ENCODE assay signal across 19 cellular contexts in the genomic region with DNA sequence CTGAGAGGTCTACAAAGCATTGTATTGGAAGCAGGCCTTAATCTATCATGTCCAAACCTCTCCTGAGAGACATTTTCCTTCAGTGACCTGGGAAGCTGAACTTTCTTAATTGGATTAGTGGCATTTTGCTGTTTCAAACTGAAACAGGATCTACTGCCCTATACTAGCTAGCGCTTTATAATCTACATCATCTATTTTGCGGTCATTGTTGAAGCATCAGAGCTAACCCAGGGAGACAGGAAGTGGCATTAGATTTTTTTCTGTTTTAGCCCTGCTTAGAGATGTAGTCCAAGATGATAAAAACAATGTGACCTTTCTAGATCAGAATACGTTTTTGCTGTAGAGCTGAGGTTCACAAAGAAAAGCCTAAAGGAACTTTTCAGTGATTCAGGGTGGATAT.
DNase-seq lines count a peak whose midpoint lies in the region; ATAC-seq lines count a peak whose summit lies in the region.
"Had no signal": no experiment of that assay in that cellular context is flagged by ENCODE, and none has a peak within 500 bp of the region (broad histone marks: within the 10 kb centered on the region; RNA-seq: fewer than 3 reads in every experiment).

No MANE protein-coding gene starts in this region.

- H3K27me3 ChIP-seq in naive thymus-derived CD4-positive, alpha-beta T cell (ENCODE audit: control insufficient read depth in 2 of 2, insufficient read depth in 2 of 2, low read length in 2 of 2), result no peaks in the 10 kb centered on the region
- H3K27me3 ChIP-seq: BLaER1, dorsolateral prefrontal cortex, gastroesophageal sphincter, spleen had no signal

- H3K4me3 Mint-ChIP-seq in activated CD4-positive, alpha-beta memory T cell treated with anti-CD3 and anti-CD28 coated beads, Interleukin-2, amount 10 ng/mL, durations not matched to agents 7 days and 5 days, result no peak overlapping the region
- H3K4me3 Mint-ChIP-seq in activated CD4-positive, alpha-beta memory T cell treated with anti-CD3 and anti-CD28 coated beads for 36 hours, result no peak overlapping the region
- no peak overlapping the region for H3K4me3 Mint-ChIP-seq in activated CD8-positive, alpha-beta T cell treated with anti-CD3 and anti-CD28 coated beads, Interleukin-2, amount 10 ng/mL, durations not matched to agents 7 days and 5 days
- no peak overlapping the region for H3K4me3 Mint-ChIP-seq in naive thymus-derived CD4-positive, alpha-beta T cell
- H3K4me3 Mint-ChIP-seq: H9 had no signal

- H3K9me3 Mint-ChIP-seq in activated CD4-positive, alpha-beta memory T cell treated with anti-CD3 and anti-CD28 coated beads, Interleukin-2, amount 10 ng/mL, durations not matched to agents 7 days and 5 days, result peaks cover 5% of the 10 kb centered on the region
- H3K9me3 Mint-ChIP-seq in activated CD4-positive, alpha-beta memory T cell treated with anti-CD3 and anti-CD28 coated beads for 36 hours, result no peaks in the 10 kb centered on the region
- peaks cover 12% of the 10 kb centered on the region for H3K9me3 Mint-ChIP-seq in activated CD8-positive, alpha-beta T cell treated with anti-CD3 and anti-CD28 coated beads, Interleukin-2, amount 10 ng/mL, durations not matched to agents 7 days and 5 days (ENCODE audit: insufficient read depth)
- peaks cover 0 to 2% (median 0%) of the 10 kb centered on the region in 11 donors for H3K9me3 Mint-ChIP-seq in naive thymus-derived CD4-positive, alpha-beta T cell
- H3K9me3 Mint-ChIP-seq: activated T-helper 2 cell treated with anti-CD3 and anti-CD28 coated beads, Interferon-gamma antibody, Interleukin-2, Interleukin-4, amounts not matched to agents 10 μg/mL and 5 μg/mL and 100 μg/mL, durations not matched to agents 14 hours and 24 hours and 36 hours; H9 had no signal

- intact Hi-C loops in activated CD4-positive, alpha-beta memory T cell treated with anti-CD3 and anti-CD28 coated beads for 36 hours (cut with micrococcal nuclease), result no loop called here
- intact Hi-C loops in naive thymus-derived CD4-positive, alpha-beta T cell (cut with micrococcal nuclease), result no loop called here

- no peaks in the 10 kb centered on the region for H3K9me3 ChIP-seq in naive thymus-derived CD4-positive, alpha-beta T cell (ENCODE audit: control insufficient read depth in 2 of 3, low read length in 3 of 3)
- H3K9me3 ChIP-seq: BLaER1, spleen had no signal

- CTCF ChIA-PET in activated CD4-positive, alpha-beta memory T cell treated with anti-CD3 and anti-CD28 coated beads, Interleukin-2, amount 10 ng/mL, durations not matched to agents 7 days and 5 days (lab: Charles Lee), result no interaction called here
- CTCF ChIA-PET in activated CD4-positive, alpha-beta memory T cell treated with anti-CD3 and anti-CD28 coated beads for 36 hours (lab: Charles Lee), result interaction anchor here (1.8 kb wide), 1 partner anchor 20 kb away, joined by 5 read pairs; no protein-coding TSS in a partner anchor
- CTCF ChIA-PET in activated CD8-positive, alpha-beta T cell treated with anti-CD3 and anti-CD28 coated beads, Interleukin-2, amount 10 ng/mL, durations not matched to agents 7 days and 5 days (lab: Charles Lee), result interaction anchor here (0.9 to 1.4 kb wide), 4 partner anchors 33 to 274 kb away, joined by 3 to 4 read pairs (median 4); no protein-coding TSS in a partner anchor
- CTCF ChIA-PET in naive thymus-derived CD4-positive, alpha-beta T cell (lab: Charles Lee), result no interaction called here

- no peak overlapping the region for H3K4me3 ChIP-seq in naive thymus-derived CD4-positive, alpha-beta T cell (ENCODE audit: low read length)
- H3K4me3 ChIP-seq: BLaER1, dorsolateral prefrontal cortex, gastroesophageal sphincter, spleen had no signal

- DNase-seq in activated CD4-positive, alpha-beta memory T cell treated with anti-CD3 and anti-CD28 coated beads, Interleukin-2, amount 10 ng/mL, durations not matched to agents 7 days and 5 days, result no peak
- no peak for DNase-seq in activated CD4-positive, alpha-beta memory T cell treated with anti-CD3 and anti-CD28 coated beads for 36 hours
- peak; percentile 94 for DNase-seq in MV-4-11 (lab: John Stamatoyannopoulos, UW)
- DNase-seq in activated CD8-positive, alpha-beta T cell treated with anti-CD3 and anti-CD28 coated beads, Interleukin-2, amount 10 ng/mL, durations not matched to agents 7 days and 5 days, result no peak
- DNase-seq in naive thymus-derived CD4-positive, alpha-beta T cell, result no peak
- DNase-seq in DMS153 (lab: John Stamatoyannopoulos, UW), result no peak
- DNase-seq in NCI-H2081 treated with DMSO at 0.1 percent for 48 hours (lab: John Stamatoyannopoulos, UW), result no peak
- DNase-seq: dorsolateral prefrontal cortex; H9; midbrain; NCI-H1048; NCI-H2029; NCI-H510A treated with DMSO at 0.1 percent for 48 hours; spleen; stimulated activated CD4-positive, alpha-beta T cell treated with anti-CD3 and anti-CD28 coated beads, Interleukin-4, amount 100 ng/mL, for 4 hours had no signal

- no peaks in the 10 kb centered on the region for H3K36me3 ChIP-seq in naive thymus-derived CD4-positive, alpha-beta T cell (ENCODE audit: control insufficient read depth in 2 of 3, insufficient read depth in 3 of 3, low read length in 3 of 3)
- H3K36me3 ChIP-seq: BLaER1, gastroesophageal sphincter, spleen had no signal

- H3K4me1 Mint-ChIP-seq in activated CD4-positive, alpha-beta memory T cell treated with anti-CD3 and anti-CD28 coated beads, Interleukin-2, amount 10 ng/mL, durations not matched to agents 7 days and 5 days, result peaks cover 45% of the 10 kb centered on the region
- peaks cover 14% of the 10 kb centered on the region for H3K4me1 Mint-ChIP-seq in activated CD4-positive, alpha-beta memory T cell treated with anti-CD3 and anti-CD28 coated beads for 36 hours (ENCODE audit: low read depth)
- peaks cover 42% of the 10 kb centered on the region for H3K4me1 Mint-ChIP-seq in activated CD8-positive, alpha-beta T cell treated with anti-CD3 and anti-CD28 coated beads, Interleukin-2, amount 10 ng/mL, durations not matched to agents 7 days and 5 days (ENCODE audit: low read depth)
- peaks cover 0 to 27% (median 0%) of the 10 kb centered on the region in 7 donors for H3K4me1 Mint-ChIP-seq in naive thymus-derived CD4-positive, alpha-beta T cell

- H3K4me1 ChIP-seq in naive thymus-derived CD4-positive, alpha-beta T cell (ENCODE audit: control insufficient read depth in 2 of 2, insufficient read depth in 2 of 2, low read length in 2 of 2), result no peaks in the 10 kb centered on the region
- H3K4me1 ChIP-seq: gastroesophageal sphincter had no signal

- POLR2A ChIA-PET in activated CD4-positive, alpha-beta memory T cell treated with anti-CD3 and anti-CD28 coated beads, Interleukin-2, amount 10 ng/mL, durations not matched to agents 7 days and 5 days (lab: Charles Lee), result interaction anchor here (1.0 to 1.6 kb wide), 3 partner anchors 9 to 270 kb away, joined by 3 to 6 read pairs (median 4); a partner anchor contains a TSS
- POLR2A ChIA-PET in activated CD4-positive, alpha-beta memory T cell treated with anti-CD3 and anti-CD28 coated beads for 36 hours (lab: Charles Lee), result interaction anchor here (0.7 kb wide), 1 partner anchor 10 kb away, joined by 4 read pairs; no protein-coding TSS in a partner anchor
- POLR2A ChIA-PET in activated CD8-positive, alpha-beta T cell treated with anti-CD3 and anti-CD28 coated beads, Interleukin-2, amount 10 ng/mL, durations not matched to agents 7 days and 5 days (lab: Charles Lee), result no interaction called here
- POLR2A ChIA-PET in naive thymus-derived CD4-positive, alpha-beta T cell (lab: Charles Lee), result no interaction called here

- H3K27ac Mint-ChIP-seq in activated CD4-positive, alpha-beta memory T cell treated with anti-CD3 and anti-CD28 coated beads, Interleukin-2, amount 10 ng/mL, durations not matched to agents 7 days and 5 days, result peak overlapping the region; percentile 63
- H3K27ac Mint-ChIP-seq in activated CD4-positive, alpha-beta memory T cell treated with anti-CD3 and anti-CD28 coated beads for 36 hours, result no peak overlapping the region
- no peak overlapping the region for H3K27ac Mint-ChIP-seq in activated CD8-positive, alpha-beta T cell treated with anti-CD3 and anti-CD28 coated beads, Interleukin-2, amount 10 ng/mL, durations not matched to agents 7 days and 5 days
- peak overlapping the region in 1 of 9 donors; percentile 19 for H3K27ac Mint-ChIP-seq in naive thymus-derived CD4-positive, alpha-beta T cell
- H3K27ac Mint-ChIP-seq: activated T-helper 2 cell treated with anti-CD3 and anti-CD28 coated beads, Interferon-gamma antibody, Interleukin-2, Interleukin-4, amounts not matched to agents 10 μg/mL and 5 μg/mL and 100 μg/mL, durations not matched to agents 14 hours and 24 hours and 36 hours; H9 had no signal

- peaks cover 6% of the 10 kb centered on the region for H3K36me3 Mint-ChIP-seq in activated CD4-positive, alpha-beta memory T cell treated with anti-CD3 and anti-CD28 coated beads, Interleukin-2, amount 10 ng/mL, durations not matched to agents 7 days and 5 days (ENCODE audit: low read depth)
- H3K36me3 Mint-ChIP-seq in activated CD4-positive, alpha-beta memory T cell treated with anti-CD3 and anti-CD28 coated beads for 36 hours, result no peaks in the 10 kb centered on the region
- peaks cover 30% of the 10 kb centered on the region for H3K36me3 Mint-ChIP-seq in activated CD8-positive, alpha-beta T cell treated with anti-CD3 and anti-CD28 coated beads, Interleukin-2, amount 10 ng/mL, durations not matched to agents 7 days and 5 days (ENCODE audit: low read depth)
- H3K36me3 Mint-ChIP-seq in naive thymus-derived CD4-positive, alpha-beta T cell, result peaks cover 0 to 8% (median 0%) of the 10 kb centered on the region in 5 donors

- ATAC-seq in activated CD8-positive, alpha-beta T cell treated with anti-CD3 and anti-CD28 coated beads, Interleukin-2, amount 10 ng/mL, durations not matched to agents 7 days and 5 days, result peak; percentile 55
- ATAC-seq in naive thymus-derived CD4-positive, alpha-beta T cell, result peak; percentile 87
- no peak for ATAC-seq in HG02678 (IDR thresholded peaks at IDR 0.05; ENCODE audit: unreplicated experiment)
- ATAC-seq: gastroesophageal sphincter had no signal

- H3K27ac ChIP-seq in naive thymus-derived CD4-positive, alpha-beta T cell (ENCODE audit: low read depth, low read length), result no peak overlapping the region
- H3K27ac ChIP-seq: BLaER1, dorsolateral prefrontal cortex, gastroesophageal sphincter had no signal

- peaks cover 2% of the 10 kb centered on the region for H3K27me3 Mint-ChIP-seq in activated CD4-positive, alpha-beta memory T cell treated with anti-CD3 and anti-CD28 coated beads, Interleukin-2, amount 10 ng/mL, durations not matched to agents 7 days and 5 days
- peaks cover 1% of the 10 kb centered on the region for H3K27me3 Mint-ChIP-seq in activated CD4-positive, alpha-beta memory T cell treated with anti-CD3 and anti-CD28 coated beads for 36 hours
- H3K27me3 Mint-ChIP-seq in activated CD8-positive, alpha-beta T cell treated with anti-CD3 and anti-CD28 coated beads, Interleukin-2, amount 10 ng/mL, durations not matched to agents 7 days and 5 days (ENCODE audit: low read depth), result peaks cover 4% of the 10 kb centered on the region
- H3K27me3 Mint-ChIP-seq in naive thymus-derived CD4-positive, alpha-beta T cell, result peaks cover 0 to 11% (median 6%) of the 10 kb centered on the region in 5 donors

Comparison
In these comparisons a context has a peak if more than half of its experiments do, and no peak if none do; other contexts are left out.
1. CTCF ChIA-PET loops: an anchor here in activated CD4-positive, alpha-beta memory T cell treated with anti-CD3 and anti-CD28 coated beads for 36 hours (1.8 kb wide) and activated CD8-positive, alpha-beta T cell treated with anti-CD3 and anti-CD28 coated beads, Interleukin-2, amount 10 ng/mL, durations not matched to agents 7 days and 5 days (0.9 to 1.4 kb wide); none called in activated CD4-positive, alpha-beta memory T cell treated with anti-CD3 and anti-CD28 coated beads, Interleukin-2, amount 10 ng/mL, durations not matched to agents 7 days and 5 days and naive thymus-derived CD4-positive, alpha-beta T cell.
2. POLR2A ChIA-PET loops: an anchor here in activated CD4-positive, alpha-beta memory T cell treated with anti-CD3 and anti-CD28 coated beads, Interleukin-2, amount 10 ng/mL, durations not matched to agents 7 days and 5 days (1.0 to 1.6 kb wide) and activated CD4-positive, alpha-beta memory T cell treated with anti-CD3 and anti-CD28 coated beads for 36 hours (0.7 kb wide); none called in activated CD8-positive, alpha-beta T cell treated with anti-CD3 and anti-CD28 coated beads, Interleukin-2, amount 10 ng/mL, durations not matched to agents 7 days and 5 days and naive thymus-derived CD4-positive, alpha-beta T cell.